ENCODE assay signal across 21 cellular contexts in the genomic region with DNA sequence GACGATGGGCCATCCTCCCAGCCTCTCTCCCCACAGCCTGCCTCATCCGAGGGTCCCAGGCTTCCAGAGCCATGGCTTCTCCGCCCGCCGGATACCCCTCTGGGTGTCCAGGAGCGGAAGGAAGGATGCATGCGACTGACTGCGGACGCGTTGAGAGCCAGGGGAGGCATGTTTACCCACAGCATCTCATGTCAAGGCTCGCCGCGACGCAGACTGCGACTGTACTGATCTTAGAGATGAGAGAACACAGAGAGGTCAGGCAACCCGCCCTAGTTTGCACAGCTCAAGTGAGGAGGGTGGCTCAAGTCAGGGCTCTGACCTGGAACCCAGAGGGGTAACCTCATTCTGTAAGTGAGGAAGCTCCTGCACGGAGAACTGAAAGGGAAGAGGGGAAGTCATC.
"Had no signal": no experiment of that assay in that cellular context is flagged by ENCODE, and none has a peak within 500 bp of the region (broad histone marks: within the 10 kb centered on the region; RNA-seq: fewer than 3 reads in every experiment).

No MANE protein-coding gene starts in this region.

- ATAC-seq: activated T-helper 17 cell treated with anti-CD3 and anti-CD28 coated beads, Interleukin-2, amount 50 U/mL, for 72 hours; left ventricle myocardium superior; mucosa of descending colon; naive thymus-derived CD4-positive, alpha-beta T cell; sciatic nerve; stimulated activated naive CD8-positive, alpha-beta T cell treated with anti-CD3 and anti-CD28 coated beads, Interleukin-15, amount 100 ng/mL, for 72 hours; upper lobe of right lung had no signal

- H3K27ac Mint-ChIP-seq: activated CD4-positive, alpha-beta T cell treated with anti-CD3 and anti-CD28 coated beads, Interleukin-2, amount 10 ng/mL, durations not matched to agents 24 days and 14 days; activated T-helper 17 cell treated with anti-CD3 and anti-CD28 coated beads, Interleukin-2, amount 50 U/mL, for 72 hours; memory B cell; naive thymus-derived CD4-positive, alpha-beta T cell; stimulated activated naive CD8-positive, alpha-beta T cell treated with anti-CD3 and anti-CD28 coated beads, Interleukin-15, amount 100 ng/mL, for 72 hours had no signal

- DNase-seq: activated CD4-positive, alpha-beta T cell treated with anti-CD3 and anti-CD28 coated beads, Interleukin-2, amount 10 ng/mL, durations not matched to agents 24 days and 14 days; activated CD4-positive, CD25-positive, alpha-beta regulatory T cell; activated naive CD4-positive, alpha-beta T cell treated with Interleukin-2 at 50 U/mL for 16 hours; activated T-cell treated with anti-CD3 and anti-CD28 coated beads for 4 hours; caudate nucleus; effector CD4-positive, alpha-beta T cell; kidney glomerular epithelial cell; left ventricle myocardium superior; mucosa of descending colon; naive thymus-derived CD4-positive, alpha-beta T cell; ovary; stimulated activated naive CD8-positive, alpha-beta T cell treated with anti-CD3 and anti-CD28 coated beads, Interleukin-15, amount 100 ng/mL, for 72 hours; SW 1271; testis; upper lobe of right lung had no signal

- H3K9me3 ChIP-seq: esophagus muscularis mucosa, mucosa of descending colon, ovary, testis, upper lobe of right lung had no signal

- H3K27me3 ChIP-seq: ovary, testis had no signal

- H3K4me3 ChIP-seq: coronary artery, esophagus muscularis mucosa, mucosa of descending colon, ovary, testis, upper lobe of right lung had no signal

- FAIRE-seq: TTC549 had no signal

- H3K9me3 Mint-ChIP-seq: activated CD4-positive, alpha-beta T cell treated with anti-CD3 and anti-CD28 coated beads, Interleukin-2, amount 10 ng/mL, durations not matched to agents 24 days and 14 days; activated T-helper 17 cell treated with anti-CD3 and anti-CD28 coated beads, Interleukin-2, amount 50 U/mL, for 72 hours; memory B cell; stimulated activated naive CD8-positive, alpha-beta T cell treated with anti-CD3 and anti-CD28 coated beads, Interleukin-15, amount 100 ng/mL, for 72 hours had no signal

- H3K4me1 ChIP-seq: testis had no signal

- H3K4me3 Mint-ChIP-seq: activated CD4-positive, alpha-beta T cell treated with anti-CD3 and anti-CD28 coated beads, Interleukin-2, amount 10 ng/mL, durations not matched to agents 24 days and 14 days; activated T-helper 17 cell treated with anti-CD3 and anti-CD28 coated beads, Interleukin-2, amount 50 U/mL, for 72 hours; memory B cell; stimulated activated naive CD8-positive, alpha-beta T cell treated with anti-CD3 and anti-CD28 coated beads, Interleukin-15, amount 100 ng/mL, for 72 hours had no signal

- H3K27ac ChIP-seq: coronary artery, esophagus muscularis mucosa, ovary, testis, upper lobe of right lung had no signal

- H3K36me3 ChIP-seq: esophagus muscularis mucosa, ovary, upper lobe of right lung had no signal
